18 cellular contexts compared by ENCODE assay signal in the genomic region with DNA sequence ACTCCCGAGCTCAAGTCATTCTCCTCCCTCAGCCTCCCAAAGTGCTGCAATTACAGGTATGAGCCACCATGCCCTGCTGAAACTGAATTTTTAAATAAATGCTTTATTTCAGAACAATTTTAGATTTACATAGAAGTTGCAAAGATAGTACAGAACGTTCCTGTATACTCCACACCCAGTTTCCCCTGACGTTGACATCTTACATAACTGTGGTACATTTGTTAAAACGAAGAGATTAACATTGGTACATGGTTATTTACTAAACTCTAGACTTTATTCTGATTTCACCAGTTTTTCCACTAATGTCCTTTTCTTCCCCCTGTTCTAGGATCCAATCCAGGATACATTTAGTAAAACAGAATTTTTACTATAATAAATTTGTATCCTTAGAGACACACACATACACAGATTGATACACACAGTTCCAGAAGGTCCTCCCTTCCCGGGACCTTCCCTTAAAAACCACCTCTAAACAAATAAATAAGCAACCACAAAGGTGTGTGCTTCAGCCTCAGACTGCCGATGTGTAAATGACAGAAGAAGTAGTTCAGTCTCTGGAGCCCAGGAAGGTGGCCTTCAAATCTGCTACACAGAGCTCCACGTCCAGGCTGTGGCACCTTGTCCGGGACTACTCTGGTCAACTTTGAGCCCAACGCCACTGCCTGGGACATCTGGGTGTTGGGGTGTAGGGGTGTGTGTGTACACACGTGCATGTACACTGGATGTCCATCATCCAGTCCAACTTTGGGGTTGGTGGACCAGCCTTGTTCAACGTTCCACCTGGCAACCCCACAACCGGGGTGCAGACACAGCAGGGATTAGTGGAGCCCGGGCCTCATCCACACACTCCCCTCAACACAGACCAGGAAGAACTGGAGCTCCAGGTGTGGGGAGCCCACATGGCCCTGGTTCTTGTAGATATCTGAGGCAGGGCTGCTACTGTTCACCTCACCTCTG. TPM values are rescaled to one million over a fixed set of nuclear protein-coding genes. Genes with fewer than 3 reads are reported as not detected.
"Had no signal": no experiment of that assay in that cellular context is flagged by ENCODE, and none has a peak within 500 bp of the region (broad histone marks: within the 10 kb centered on the region; RNA-seq: fewer than 3 reads in every experiment).

No MANE protein-coding gene starts in this region.

- H3K36me3 ChIP-seq: ovary, upper lobe of left lung had no signal

- H3K27me3 ChIP-seq: ovary, upper lobe of left lung had no signal

- H3K4me1 Mint-ChIP-seq: activated naive CD8-positive, alpha-beta T cell treated with anti-CD3 and anti-CD28 coated beads for 36 hours; central memory CD8-positive, alpha-beta T cell; immature natural killer cell; memory B cell; stimulated activated effector memory CD8-positive, alpha-beta T cell treated with anti-CD3 and anti-CD28 coated beads, Interleukin-12 subunit alpha, Interleukin-12 subunit beta, amount 100 ng/mL, for 72 hours had no signal

- H3K27ac ChIP-seq: ovary, upper lobe of left lung had no signal

- DNase-seq: activated CD4-positive, alpha-beta T cell treated with anti-CD3 and anti-CD28 coated beads, Interleukin-2, amount 50 U/mL, for 4 hours; activated CD4-positive, CD25-positive, alpha-beta regulatory T cell; activated gamma-delta T cell treated with Interleukin-2 at 50 U/mL for 16 hours; activated naive CD8-positive, alpha-beta T cell treated with anti-CD3 and anti-CD28 coated beads for 36 hours; activated T-cell treated with anti-CD3 and anti-CD28 coated beads, Interleukin-2, amount 50 U/mL, for 72 hours; immature natural killer cell; ovary; SHP77; small intestine; T-helper 2 cell; upper lobe of left lung had no signal

- H3K27me3 Mint-ChIP-seq: dendritic cell treated with granulocyte-macrophage colony-stimulating factor and Interleukin-4, amounts not matched to agents 40 ng/mL and 50 ng/mL, for 4 days had no signal

- H3K4me1 ChIP-seq: upper lobe of left lung had no signal

- H3K9me3 Mint-ChIP-seq: activated naive CD8-positive, alpha-beta T cell treated with anti-CD3 and anti-CD28 coated beads for 36 hours; activated T-cell treated with anti-CD3 and anti-CD28 coated beads, Interleukin-2, amount 50 U/mL, for 72 hours; central memory CD8-positive, alpha-beta T cell; dendritic cell treated with granulocyte-macrophage colony-stimulating factor and Interleukin-4, amounts not matched to agents 40 ng/mL and 50 ng/mL, for 4 days; immature natural killer cell; memory B cell; stimulated activated effector memory CD8-positive, alpha-beta T cell treated with anti-CD3 and anti-CD28 coated beads, Interleukin-12 subunit alpha, Interleukin-12 subunit beta, amount 100 ng/mL, for 72 hours had no signal

- ATAC-seq: activated T-cell treated with anti-CD3 and anti-CD28 coated beads, Interleukin-2, amount 50 U/mL, for 72 hours; stimulated activated effector memory CD8-positive, alpha-beta T cell treated with anti-CD3 and anti-CD28 coated beads, Interleukin-12 subunit alpha, Interleukin-12 subunit beta, amount 100 ng/mL, for 72 hours had no signal

- H3K27ac Mint-ChIP-seq: activated naive CD8-positive, alpha-beta T cell treated with anti-CD3 and anti-CD28 coated beads for 36 hours; activated T-cell treated with anti-CD3 and anti-CD28 coated beads, Interleukin-2, amount 50 U/mL, for 72 hours; dendritic cell treated with granulocyte-macrophage colony-stimulating factor and Interleukin-4, amounts not matched to agents 40 ng/mL and 50 ng/mL, for 4 days; immature natural killer cell; memory B cell; stimulated activated effector memory CD8-positive, alpha-beta T cell treated with anti-CD3 and anti-CD28 coated beads, Interleukin-12 subunit alpha, Interleukin-12 subunit beta, amount 100 ng/mL, for 72 hours had no signal

- H3K4me3 Mint-ChIP-seq: activated naive CD8-positive, alpha-beta T cell treated with anti-CD3 and anti-CD28 coated beads for 36 hours; activated T-cell treated with anti-CD3 and anti-CD28 coated beads, Interleukin-2, amount 50 U/mL, for 72 hours; central memory CD8-positive, alpha-beta T cell; dendritic cell treated with granulocyte-macrophage colony-stimulating factor and Interleukin-4, amounts not matched to agents 40 ng/mL and 50 ng/mL, for 4 days; immature natural killer cell; memory B cell; stimulated activated effector memory CD8-positive, alpha-beta T cell treated with anti-CD3 and anti-CD28 coated beads, Interleukin-12 subunit alpha, Interleukin-12 subunit beta, amount 100 ng/mL, for 72 hours had no signal

- H3K4me3 ChIP-seq: ovary, upper lobe of left lung had no signal

- H3K36me3 Mint-ChIP-seq: activated naive CD8-positive, alpha-beta T cell treated with anti-CD3 and anti-CD28 coated beads for 36 hours; memory B cell; stimulated activated effector memory CD8-positive, alpha-beta T cell treated with anti-CD3 and anti-CD28 coated beads, Interleukin-12 subunit alpha, Interleukin-12 subunit beta, amount 100 ng/mL, for 72 hours had no signal

- H3K9me3 ChIP-seq: ovary, upper lobe of left lung had no signal

RNA-seq across cellular contexts. Expression of a gene that starts 7.0 kb away (rescaled TPM):
- total RNA-seq: activated naive CD8-positive, alpha-beta T cell treated with anti-CD3 and anti-CD28 coated beads for 36 hours; activated T-cell treated with anti-CD3 and anti-CD28 coated beads, Interleukin-2, amount 50 U/mL, for 72 hours; ovary; subcutaneous adipose tissue; upper lobe of left lung had no signal
- polyA plus RNA-seq: esophagus, immature natural killer cell, neural cell, ovary, small intestine had no signal

RNA-seq across cellular contexts. Expression of a gene that starts 20.6 kb away (rescaled TPM):
- polyA plus RNA-seq: neural cell had no signal

RNA-seq across cellular contexts. Expression of a gene that starts 26.4 kb away (rescaled TPM):
- total RNA-seq: activated naive CD8-positive, alpha-beta T cell treated with anti-CD3 and anti-CD28 coated beads for 36 hours had no signal
- polyA plus RNA-seq: immature natural killer cell had no signal
